In genomic region chr13:91526543-91527033, GRCh38 we compare ENCODE assay signal across 29 cellular contexts.
"Had no signal": no experiment of that assay in that cellular context is flagged by ENCODE, and none has a peak within 500 bp of the region (broad histone marks: within the 10 kb centered on the region; RNA-seq: fewer than 3 reads in every experiment).

No MANE protein-coding gene starts in this region.

- H3K4me1 Mint-ChIP-seq: stimulated activated effector memory CD8-positive, alpha-beta T cell treated with anti-CD3 and anti-CD28 coated beads, Interleukin-12 subunit alpha, Interleukin-12 subunit beta, amount 100 ng/mL, for 72 hours; stimulated activated memory B cell treated with anti-CD40 and anti-IgM and Interleukin-4, amounts not matched to agents 10 μg/mL and 1 μg/mL and 100 μg/mL, for 72 hours; stimulated activated naive B cell treated with anti-CD40 and anti-IgM and Interleukin-4, amounts not matched to agents 10 μg/mL and 1 μg/mL and 100 μg/mL, for 72 hours; stimulated activated naive CD8-positive, alpha-beta T cell treated with anti-CD3 and anti-CD28 coated beads, Interleukin-15, amount 100 ng/mL, for 72 hours had no signal

- H3K27me3 ChIP-seq: stomach, suprapubic skin, testis, thyroid gland, tibial artery, tibial nerve, transverse colon, upper lobe of left lung, upper lobe of right lung, uterus, vagina had no signal

- H3K4me3 Mint-ChIP-seq: stimulated activated effector memory CD8-positive, alpha-beta T cell treated with anti-CD3 and anti-CD28 coated beads, Interleukin-12 subunit alpha, Interleukin-12 subunit beta, amount 100 ng/mL, for 72 hours; stimulated activated memory B cell treated with anti-CD40 and anti-IgM and Interleukin-4, amounts not matched to agents 10 μg/mL and 1 μg/mL and 100 μg/mL, for 72 hours; stimulated activated naive B cell treated with anti-CD40 and anti-IgM and Interleukin-4, amounts not matched to agents 10 μg/mL and 1 μg/mL and 100 μg/mL, for 72 hours; stimulated activated naive CD8-positive, alpha-beta T cell treated with anti-CD3 and anti-CD28 coated beads, Interleukin-15, amount 100 ng/mL, for 72 hours; stimulated activated naive CD8-positive, alpha-beta T cell treated with anti-CD3 and anti-CD28 coated beads, Interleukin-15, Interleukin-2, amounts not matched to agents 100 ng/mL and 50 ng/mL, for 24 hours; type B pancreatic cell had no signal

- H3K27me3 Mint-ChIP-seq: stimulated activated memory B cell treated with anti-CD40 and anti-IgM and Interleukin-4, amounts not matched to agents 10 μg/mL and 1 μg/mL and 100 μg/mL, for 72 hours; stimulated activated naive B cell treated with anti-CD40 and anti-IgM and Interleukin-4, amounts not matched to agents 10 μg/mL and 1 μg/mL and 100 μg/mL, for 72 hours; stimulated activated naive CD8-positive, alpha-beta T cell treated with anti-CD3 and anti-CD28 coated beads, Interleukin-15, amount 100 ng/mL, for 72 hours; stimulated activated naive CD8-positive, alpha-beta T cell treated with anti-CD3 and anti-CD28 coated beads, Interleukin-15, Interleukin-2, amounts not matched to agents 100 ng/mL and 50 ng/mL, for 24 hours; type B pancreatic cell had no signal

- H3K4me1 ChIP-seq: stomach, suprapubic skin, testis, thyroid gland, tibial artery, tibial nerve, transverse colon, upper lobe of left lung, upper lobe of right lung, uterus, vagina had no signal

- H3K36me3 ChIP-seq: stomach, suprapubic skin, thoracic aorta, thyroid gland, tibial artery, tibial nerve, transverse colon, upper lobe of left lung, upper lobe of right lung, uterus, vagina had no signal

- FAIRE-seq: urothelium cell line had no signal

- H3K9me3 Mint-ChIP-seq: stimulated activated naive CD8-positive, alpha-beta T cell treated with anti-CD3 and anti-CD28 coated beads, Interleukin-15, amount 100 ng/mL, for 72 hours; stimulated activated naive CD8-positive, alpha-beta T cell treated with anti-CD3 and anti-CD28 coated beads, Interleukin-15, Interleukin-2, amounts not matched to agents 100 ng/mL and 50 ng/mL, for 24 hours; type B pancreatic cell had no signal

- ATAC-seq: stimulated activated effector memory CD8-positive, alpha-beta T cell treated with anti-CD3 and anti-CD28 coated beads, Interleukin-12 subunit alpha, Interleukin-12 subunit beta, amount 100 ng/mL, for 72 hours; stimulated activated memory B cell treated with anti-CD40 and anti-IgM and Interleukin-4, amounts not matched to agents 10 μg/mL and 1 μg/mL and 100 μg/mL, for 72 hours; stimulated activated naive B cell treated with anti-CD40 and anti-IgM and Interleukin-4, amounts not matched to agents 10 μg/mL and 1 μg/mL and 100 μg/mL, for 72 hours; stimulated activated naive CD8-positive, alpha-beta T cell treated with anti-CD3 and anti-CD28 coated beads, Interleukin-15, amount 100 ng/mL, for 72 hours; stimulated activated naive CD8-positive, alpha-beta T cell treated with anti-CD3 and anti-CD28 coated beads, Interleukin-15, Interleukin-2, amounts not matched to agents 100 U/mL and 50 U/mL, for 24 hours; upper lobe of right lung had no signal

- H3K9me3 ChIP-seq: suprapubic skin, testis, thoracic aorta, thyroid gland, tibial artery, tibial nerve, transverse colon, upper lobe of left lung, upper lobe of right lung, uterus, vagina had no signal

- H3K4me3 ChIP-seq: stomach, suprapubic skin, testis, thoracic aorta, thyroid gland, tibial artery, tibial nerve, transverse colon, upper lobe of left lung, upper lobe of right lung, uterus, vagina had no signal

- H3K36me3 Mint-ChIP-seq: stimulated activated effector memory CD8-positive, alpha-beta T cell treated with anti-CD3 and anti-CD28 coated beads, Interleukin-12 subunit alpha, Interleukin-12 subunit beta, amount 100 ng/mL, for 72 hours; stimulated activated memory B cell treated with anti-CD40 and anti-IgM and Interleukin-4, amounts not matched to agents 10 μg/mL and 1 μg/mL and 100 μg/mL, for 72 hours; stimulated activated naive B cell treated with anti-CD40 and anti-IgM and Interleukin-4, amounts not matched to agents 10 μg/mL and 1 μg/mL and 100 μg/mL, for 72 hours; type B pancreatic cell had no signal

- H3K27ac Mint-ChIP-seq: stimulated activated effector memory CD8-positive, alpha-beta T cell treated with anti-CD3 and anti-CD28 coated beads, Interleukin-12 subunit alpha, Interleukin-12 subunit beta, amount 100 ng/mL, for 72 hours; stimulated activated memory B cell treated with anti-CD40 and anti-IgM and Interleukin-4, amounts not matched to agents 10 μg/mL and 1 μg/mL and 100 μg/mL, for 72 hours; stimulated activated naive B cell treated with anti-CD40 and anti-IgM and Interleukin-4, amounts not matched to agents 10 μg/mL and 1 μg/mL and 100 μg/mL, for 72 hours; stimulated activated naive CD8-positive, alpha-beta T cell treated with anti-CD3 and anti-CD28 coated beads, Interleukin-15, amount 100 ng/mL, for 72 hours; stimulated activated naive CD8-positive, alpha-beta T cell treated with anti-CD3 and anti-CD28 coated beads, Interleukin-15, Interleukin-2, amounts not matched to agents 100 ng/mL and 50 ng/mL, for 24 hours; type B pancreatic cell had no signal

- DNase-seq: stimulated activated CD4-positive, alpha-beta T cell treated with anti-CD3 and anti-CD28 coated beads, Interleukin-2, amount 100 ng/mL, for 48 hours; stimulated activated CD4-positive, alpha-beta T cell treated with anti-CD3 and anti-CD28 coated beads, Interleukin-4, amount 100 ng/mL, for 1 hour; stimulated activated CD4-positive, alpha-beta T cell treated with anti-CD3 and anti-CD28 coated beads, Interleukin-4, amount 100 ng/mL, for 24 hours; stimulated activated CD4-positive, alpha-beta T cell treated with anti-CD3 and anti-CD28 coated beads, Interleukin-4, amount 100 ng/mL, for 4 hours; stimulated activated CD8-positive, alpha-beta memory T cell treated with anti-CD3 and anti-CD28 coated beads, Interleukin-4, amount 100 ng/mL, for 48 hours; stimulated activated naive B cell treated with anti-CD40 and anti-IgM and Interleukin-4, amounts not matched to agents 10 μg/mL and 1 μg/mL and 100 μg/mL, for 72 hours; stimulated activated naive CD4-positive, alpha-beta T cell; stimulated activated naive CD4-positive, alpha-beta T cell treated with Interleukin-2 at 50 U/mL for 16 hours; stimulated activated naive CD8-positive, alpha-beta T cell treated with anti-CD3 and anti-CD28 coated beads, Interleukin-15, amount 100 ng/mL, for 72 hours; stimulated activated naive CD8-positive, alpha-beta T cell treated with anti-CD3 and anti-CD28 coated beads, Interleukin-15, Interleukin-2, amounts not matched to agents 100 U/mL and 50 U/mL, for 24 hours; stomach; substantia nigra; testis; thyroid gland; tibial artery; transverse colon; trophoblast cell; upper lobe of right lung; uterus had no signal

- H3K27ac ChIP-seq: stomach, suprapubic skin, testis, thoracic aorta, thyroid gland, tibial artery, tibial nerve, transverse colon, upper lobe of left lung, upper lobe of right lung, uterus, vagina had no signal
